8 cellular contexts compared by ENCODE assay signal in genomic region chr22:39502789-39503464, GRCh38. TPM values are rescaled to one million over a fixed set of nuclear protein-coding genes. Genes with fewer than 3 reads are reported as not detected.
A peak's percentile ranks its signal among the peaks of the same experiment; 100 is the strongest.
DNase-seq lines count a peak whose midpoint lies in the region; ATAC-seq and TF ChIP-seq lines count a peak whose summit lies in the region.

No MANE protein-coding gene starts in this region.

- H3K27ac ChIP-seq in C4-2B (peak overlapping the region; percentile 95), breast epithelium (peak overlapping the region; percentile 91 to 93)

- H3K4me3 Mint-ChIP-seq in mesothelial cell of epicardium: peak overlapping the region; percentile 98

- TF ChIP-seq CTCF in C4-2B (conservative IDR thresholded peaks at IDR 0.05): no peak
- TF ChIP-seq CTCF in breast epithelium (IDR thresholded peaks at IDR 0.05): no peak
- TF ChIP-seq CTCF in mesothelial cell of epicardium (IDR thresholded peaks at IDR 0.05; ENCODE audit: unreplicated experiment): no peak

- ATAC-seq in GM21786 (IDR thresholded peaks at IDR 0.05; ENCODE audit: unreplicated experiment) (no peak), GM21381 (IDR thresholded peaks at IDR 0.05; ENCODE audit: unreplicated experiment) (no peak)

- H3K27me3 ChIP-seq in breast epithelium: no peaks in the 10 kb centered on the region

- H3K4me1 Mint-ChIP-seq in mesothelial cell of epicardium: peaks cover 38% of the 10 kb centered on the region

- no peaks in the 10 kb centered on the region for H3K36me3 ChIP-seq in breast epithelium

- peaks cover 8 to 17% of the 10 kb centered on the region in 2 donors for H3K4me1 ChIP-seq in breast epithelium

- H3K9me3 ChIP-seq in breast epithelium: no peaks in the 10 kb centered on the region

- H3K27ac Mint-ChIP-seq in mesothelial cell of epicardium: peak overlapping the region; percentile 50

- TF ChIP-seq POLR2A in breast epithelium (IDR thresholded peaks at IDR 0.05): no peak

- no peaks in the 10 kb centered on the region for H3K9me3 Mint-ChIP-seq in mesothelial cell of epicardium

- H3K27me3 Mint-ChIP-seq in mesothelial cell of epicardium (ENCODE audit: low read depth): no peaks in the 10 kb centered on the region

- DNase-seq in Jurkat, Clone E6-1 (ENCODE audit: low read depth, low spot score): no peak
- no peak for DNase-seq in breast epithelium (ENCODE audit: low spot score in 2 of 2)
- no peak for DNase-seq in mesothelial cell of epicardium (ENCODE audit: low spot score in 2 of 2, unreplicated experiment in 2 of 2)
- DNase-seq in dermis blood vessel endothelial cell: no peak
- no peak for DNase-seq in activated CD4-positive, alpha-beta T cell treated with anti-CD3 and anti-CD28 coated beads for 1 hour

- peaks cover 20% of the 10 kb centered on the region for H3K36me3 Mint-ChIP-seq in mesothelial cell of epicardium

- intact Hi-C loops in breast epithelium (cut with DNase I; ENCODE audit: low total_unique reads): no loop called here

- peak overlapping the region; percentile 95 for H3K4me3 ChIP-seq in Jurkat, Clone E6-1 (ENCODE audit: low read length)
- H3K4me3 ChIP-seq in breast epithelium: peak overlapping the region; percentile 85 to 98 (median 98)

RNA-seq across cellular contexts. Expression of gene MIEF1, which starts 0.8 kb away (rescaled TPM):
- 23.0 TPM for polyA plus RNA-seq in Jurkat, Clone E6-1 (2012; ENCODE audit: insufficient read depth, insufficient read length)
- total RNA-seq in breast epithelium (10 to 100 TPM; 19.7 to 24.3 (median 22.9) TPM), mesothelial cell of epicardium (29.7 to 35.0 TPM (median 31.9 TPM) in 3 replicates), dermis blood vessel endothelial cell (19.4 and 26.5 TPM in 2 replicates)

RNA-seq across cellular contexts. Expression of gene ATF4, which starts 17.4 kb away (rescaled TPM):
- polyA plus RNA-seq in Jurkat, Clone E6-1 (2012; ENCODE audit: insufficient read depth, insufficient read length): 612 TPM
- total RNA-seq in breast epithelium: 100 to 1,000 TPM; 339 to 403 (median 347) TPM
- total RNA-seq in mesothelial cell of epicardium: 361 to 378 TPM (median 363 TPM) in 3 replicates
- 150 and 159 TPM in 2 replicates for total RNA-seq in dermis blood vessel endothelial cell

RNA-seq across cellular contexts. Expression of gene RPS19BP1, which starts 29.6 kb away (rescaled TPM):
- polyA plus RNA-seq in Jurkat, Clone E6-1 (2012; ENCODE audit: insufficient read depth, insufficient read length): 95.4 TPM
- total RNA-seq in breast epithelium (100 to 1,000 TPM; 112 to 177 (median 159) TPM), mesothelial cell of epicardium (30.6 to 33.0 TPM (median 31.9 TPM) in 3 replicates), dermis blood vessel endothelial cell (52.8 and 74.2 TPM in 2 replicates)

RNA-seq across cellular contexts. Expression of gene MGAT3, which starts 46.1 kb away (rescaled TPM):
- polyA plus RNA-seq in Jurkat, Clone E6-1 (2012; ENCODE audit: insufficient read depth, insufficient read length): 2.3 TPM
- total RNA-seq in breast epithelium (1 to 10 TPM; 1.9 to 9.4 (median 3.9) TPM), mesothelial cell of epicardium (43.6 to 45.3 TPM (median 45.0 TPM) in 3 replicates), dermis blood vessel endothelial cell (under 0.01 TPM in 1 of 2 replicates, not detected in the other)
